ENCODE assay signal across 1 cellular context in genomic region chr16:11325404-11326083, GRCh38.
TF ChIP-seq lines count a peak whose summit lies in the region.

No MANE protein-coding gene starts in this region.

TF ChIP-seq in K562, 482 proteins besides CTCF, POLR2A, EP300 and RAD21:
- TF ChIP-seq MCM3 (IDR thresholded peaks at IDR 0.05) (0 out of 2 replicates have a peak, but pooled peaks have one; percentile 9), MEF2A (IDR thresholded peaks at IDR 0.05; ENCODE audit: control insufficient read depth, low read depth, low read length) (no peak), ZBTB26 (CRISPR knock-in tag; IDR thresholded peaks at IDR 0.05) (no peak), SUPT5H (IDR thresholded peaks at IDR 0.05) (no peak), ATF6 (CRISPR knock-in tag; IDR thresholded peaks at IDR 0.05) (no peak)
